1 cellular context compared by ENCODE assay signal in genomic region chr19:42152285-42152684, GRCh38.
TF ChIP-seq lines count a peak whose summit lies in the region.

No MANE protein-coding gene starts in this region.

TF ChIP-seq in H1, 55 proteins besides CTCF, POLR2A, EP300 and RAD21:
- TF ChIP-seq SIX5 (IDR thresholded peaks at IDR 0.05; ENCODE audit: low read depth, low read length) (no peak), JUND (IDR thresholded peaks at IDR 0.05; ENCODE audit: low read length) (no peak), SP2 (IDR thresholded peaks at IDR 0.05; ENCODE audit: low read length) (no peak), ATF2 (IDR thresholded peaks at IDR 0.05; ENCODE audit: low read length) (no peak), BRCA1 (IDR thresholded peaks at IDR 0.05; ENCODE audit: low read depth, low read length) (no peak), TAF7 (optimal IDR thresholded peaks at IDR 0.05; ENCODE audit: borderline replicate concordance, low read depth, low read length) (no peak), SIN3A (conservative IDR thresholded peaks at IDR 0.05 in 1 of 2, IDR thresholded peaks at IDR 0.05 in 1 of 2; ENCODE audit: low read depth in 1 of 2, low read length in 2 of 2) (no peak), MAX (IDR thresholded peaks at IDR 0.05) (no peak), POLR2AphosphoS5 (IDR thresholded peaks at IDR 0.05; ENCODE audit: low read depth, low read length) (no peak), KDM4A (IDR thresholded peaks at IDR 0.05; ENCODE audit: low read depth, low read length, severe bottlenecking) (no peak), ASH2L (IDR thresholded peaks at IDR 0.05; ENCODE audit: low read length) (no peak), KDM5A (IDR thresholded peaks at IDR 0.05; ENCODE audit: low read length) (no peak), SIRT6 (IDR thresholded peaks at IDR 0.05; ENCODE audit: low read length) (no peak), CBX5 (IDR thresholded peaks at IDR 0.05; ENCODE audit: low read depth, low read length) (no peak), CEBPB (IDR thresholded peaks at IDR 0.05; ENCODE audit: low read depth, low read length) (no peak)
TF ChIP-seq in H1: peak in this region for 0.
